Comparison of ENCODE assay signal across 1 cellular context in genomic region chr2:214747992-214748391, GRCh38.
TF ChIP-seq lines count a peak whose summit lies in the region.

No MANE protein-coding gene starts in this region.

TF ChIP-seq in HepG2, 621 proteins besides CTCF, POLR2A, EP300 and RAD21 (continued from another document):
- no peak for TF ChIP-seq PRDM10 (CRISPR knock-in tag; IDR thresholded peaks at IDR 0.05; ENCODE audit: low read depth)
- no peak for TF ChIP-seq ZNF292 (CRISPR knock-in tag; IDR thresholded peaks at IDR 0.05; ENCODE audit: borderline replicate concordance, low read depth)
- no peak for TF ChIP-seq FOSL2 (CRISPR knock-in tag; IDR thresholded peaks at IDR 0.05)
- no peak for TF ChIP-seq CAMTA2 (CRISPR knock-in tag; IDR thresholded peaks at IDR 0.05; ENCODE audit: borderline replicate concordance)
- no peak for TF ChIP-seq NKX3-1 (CRISPR knock-in tag; IDR thresholded peaks at IDR 0.05)
- TF ChIP-seq ZNF749 (CRISPR knock-in tag; IDR thresholded peaks at IDR 0.05; ENCODE audit: borderline replicate concordance), result no peak
- no peak for TF ChIP-seq CC2D1A (CRISPR knock-in tag; IDR thresholded peaks at IDR 0.05)
